8 cellular contexts compared by ENCODE assay signal in the genomic region with DNA sequence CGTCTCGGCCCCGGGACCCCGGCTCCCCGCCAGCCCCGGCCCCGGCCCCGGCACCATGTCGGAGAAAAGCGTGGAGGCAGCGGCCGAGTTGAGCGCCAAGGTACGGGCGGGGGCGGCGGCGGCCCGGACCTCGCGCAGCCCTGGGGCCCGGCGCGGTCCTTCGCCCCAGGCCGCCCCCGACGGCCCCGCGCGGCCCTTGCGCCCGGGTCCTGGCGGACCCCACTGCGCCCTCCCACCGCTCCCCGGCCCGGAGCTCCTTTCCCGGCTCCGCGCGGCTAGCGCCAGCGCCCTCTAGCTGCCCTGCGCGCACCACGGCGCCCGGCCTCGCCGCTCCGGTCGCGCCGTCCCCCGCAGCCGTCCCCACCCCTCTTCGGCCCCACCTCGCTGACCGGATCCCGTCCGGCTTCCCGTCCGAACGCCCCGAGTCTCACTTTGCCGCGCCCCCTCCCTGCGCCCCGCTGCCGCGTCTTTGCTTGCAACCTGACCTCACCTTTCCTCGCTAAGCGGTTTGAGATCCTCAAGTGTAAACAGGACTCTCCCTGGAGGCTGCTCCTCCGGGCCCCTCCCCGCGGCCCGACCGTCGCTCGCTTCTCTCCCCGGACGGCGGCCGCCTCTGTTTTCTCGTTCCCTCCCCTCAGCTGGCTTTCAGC. TPM values are rescaled to one million over a fixed set of nuclear protein-coding genes. Genes with fewer than 3 reads are reported as not detected.
DNase-seq lines count a peak whose midpoint lies in the region; ATAC-seq and TF ChIP-seq lines count a peak whose summit lies in the region.

No MANE protein-coding gene starts in this region.

- TF ChIP-seq RAD21 in Ishikawa (IDR thresholded peaks at IDR 0.05; ENCODE audit: low read depth), result peak; percentile 35; the same call in 1 of the 2 replicates

- peak overlapping the region; percentile 72 to 80 for H3K4me3 ChIP-seq in right atrium auricular region

- H3K27ac ChIP-seq in right atrium auricular region, result peak overlapping the region; percentile 80 to 88

- TF ChIP-seq EP300 in Ishikawa (IDR thresholded peaks at IDR 0.05; ENCODE audit: borderline replicate concordance), result peak; percentile 44; the same call in 1 of the 2 replicates

- DNase-seq in DMS53 (lab: John Stamatoyannopoulos, UW) (peak; percentile 95), SK-MEL-5 (ENCODE audit: low read depth, low spot score) (peak; percentile 65), anterior cingulate cortex (lab: John Stamatoyannopoulos, UW) (peak in 49 of 58 donors; percentile 13 to 74 (median 50)), right atrium auricular region (ENCODE audit: low spot score) (peak; percentile 71), pons (ENCODE audit: low spot score) (peak; percentile 24)

- TF ChIP-seq CTCF in right atrium auricular region (IDR thresholded peaks at IDR 0.05), result peak; percentile 84

- peaks cover 0 to 54% of the 10 kb centered on the region in 2 donors for H3K4me1 ChIP-seq in right atrium auricular region

- H3K27me3 ChIP-seq in right atrium auricular region, result no peaks in the 10 kb centered on the region

- ATAC-seq in GM21381 (IDR thresholded peaks at IDR 0.05; ENCODE audit: unreplicated experiment) (peak; percentile 47), GM18517 (IDR thresholded peaks at IDR 0.05; ENCODE audit: unreplicated experiment) (no peak)

- in situ Hi-C loops in SK-MEL-5 (cut with HindIII; ENCODE audit: low pct_unique_long_range_greater_than_20kb, low sequenced_read_pairs), result no loop called here

- H3K36me3 ChIP-seq in right atrium auricular region, result peaks cover 6% of the 10 kb centered on the region

- H3K9me3 ChIP-seq in right atrium auricular region, result no peaks in the 10 kb centered on the region

TF ChIP-seq in Ishikawa, 13 proteins besides CTCF, POLR2A, EP300 and RAD21:
- 0 out of 2 replicates have a peak, but pooled peaks have one; percentile 5 for TF ChIP-seq YY1 (IDR thresholded peaks at IDR 0.05; ENCODE audit: low read depth)
- TF ChIP-seq TEAD4 (IDR thresholded peaks at IDR 0.05), result 0 out of 2 replicates have a peak, but pooled peaks have one; percentile 38
- peak; percentile 61; the same call in 1 of the 2 replicates for TF ChIP-seq TCF12 (IDR thresholded peaks at IDR 0.05; ENCODE audit: low read depth)
- TF ChIP-seq, protein P1, sequence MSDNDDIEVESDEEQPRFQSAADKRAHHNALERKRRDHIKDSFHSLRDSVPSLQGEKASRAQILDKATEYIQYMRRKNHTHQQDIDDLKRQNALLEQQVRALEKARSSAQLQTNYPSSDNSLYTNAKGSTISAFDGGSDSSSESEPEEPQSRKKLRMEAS (IDR thresholded peaks at IDR 0.05), result peak; percentile 65
- peak; percentile 58; the same call in 1 of the 2 replicates for TF ChIP-seq ZBTB7A (IDR thresholded peaks at IDR 0.05; ENCODE audit: low read depth)
- TF ChIP-seq NFIC (IDR thresholded peaks at IDR 0.05), result no peak
- TF ChIP-seq EGR1 (IDR thresholded peaks at IDR 0.05), result peak; percentile 41; the same call in 1 of the 2 replicates
- TF ChIP-seq CREB1 (IDR thresholded peaks at IDR 0.05; ENCODE audit: low read depth), result no peak
- peak; percentile 50; the same call in 1 of the 2 replicates for TF ChIP-seq TAF1 (IDR thresholded peaks at IDR 0.05; ENCODE audit: low read depth)

RNA-seq across cellular contexts. Expression of a gene that starts 0.6 kb away (rescaled TPM):
- 88.9 and 92.6 TPM in 2 replicates for total RNA-seq in SK-MEL-5 (2014; rRNA removed; shearing (Covaris generic))
- polyA plus RNA-seq in SK-MEL-5 (2015; cell fraction: cytosol; rRNA removed), result 369 and 374 TPM in 2 replicates
- polyA plus RNA-seq in SK-MEL-5 (2015; cell fraction: nucleus; rRNA removed), result 73.2 and 146 TPM in 2 replicates
- 100 to 1,000 TPM in 1 of 2 donors, 10 to 100 TPM in 1; 67.8 to 119 TPM for total RNA-seq in right atrium auricular region

RNA-seq across cellular contexts. Expression of a gene that starts 5.5 kb away (rescaled TPM):
- 0.13 TPM in 1 of 2 replicates, not detected in the other for total RNA-seq in SK-MEL-5 (2014; rRNA removed; shearing (Covaris generic))
- 0.27 TPM in 1 of 2 replicates, not detected in the other for polyA plus RNA-seq in SK-MEL-5 (2015; cell fraction: cytosol; rRNA removed)
- polyA plus RNA-seq in SK-MEL-5 (2015; cell fraction: nucleus; rRNA removed), result 0.37 and 1.00 TPM in 2 replicates
- total RNA-seq in right atrium auricular region, result under 1 TPM in 1 of 2 donors, not detected in 1; 0.47 TPM

RNA-seq across cellular contexts. Expression of a gene that starts 13.8 kb away (rescaled TPM):
- total RNA-seq in SK-MEL-5 (2014; rRNA removed; shearing (Covaris generic)), result 134 TPM in 2 replicates
- 268 and 297 TPM in 2 replicates for polyA plus RNA-seq in SK-MEL-5 (2015; cell fraction: cytosol; rRNA removed)
- 210 and 274 TPM in 2 replicates for polyA plus RNA-seq in SK-MEL-5 (2015; cell fraction: nucleus; rRNA removed)
- 100 to 1,000 TPM; 121 to 138 TPM for total RNA-seq in right atrium auricular region

RNA-seq across cellular contexts. Expression of a gene that starts 22.6 kb away (rescaled TPM):
- total RNA-seq in SK-MEL-5 (2014; rRNA removed; shearing (Covaris generic)), result 0.05 TPM in 1 of 2 replicates, not detected in the other
- polyA plus RNA-seq in SK-MEL-5 (2015; cell fraction: cytosol; rRNA removed), result 0.04 and 0.29 TPM in 2 replicates
- polyA plus RNA-seq in SK-MEL-5 (2015; cell fraction: nucleus; rRNA removed), result not detected in 2 replicates
- 1 to 10 TPM; 3.2 to 7.3 TPM for total RNA-seq in right atrium auricular region

RNA-seq across cellular contexts. Expression of a gene that starts 42.9 kb away (rescaled TPM):
- 122 and 133 TPM in 2 replicates for total RNA-seq in SK-MEL-5 (2014; rRNA removed; shearing (Covaris generic))
- polyA plus RNA-seq in SK-MEL-5 (2015; cell fraction: cytosol; rRNA removed), result 123 and 127 TPM in 2 replicates
- polyA plus RNA-seq in SK-MEL-5 (2015; cell fraction: nucleus; rRNA removed), result 236 and 242 TPM in 2 replicates
- 10 to 100 TPM; 72.7 to 73.6 TPM for total RNA-seq in right atrium auricular region

Comparison
In these comparisons a context has a peak if more than half of its experiments do, and no peak if none do; other contexts are left out.
1. DNase-seq: peak in every context shown above with its lines; median percentile 95 in DMS53; 71 in right atrium auricular region; 65 in SK-MEL-5; 50 in anterior cingulate cortex; 24 in pons.